Comparison of ENCODE assay signal across 2 cellular contexts in the genomic region with DNA sequence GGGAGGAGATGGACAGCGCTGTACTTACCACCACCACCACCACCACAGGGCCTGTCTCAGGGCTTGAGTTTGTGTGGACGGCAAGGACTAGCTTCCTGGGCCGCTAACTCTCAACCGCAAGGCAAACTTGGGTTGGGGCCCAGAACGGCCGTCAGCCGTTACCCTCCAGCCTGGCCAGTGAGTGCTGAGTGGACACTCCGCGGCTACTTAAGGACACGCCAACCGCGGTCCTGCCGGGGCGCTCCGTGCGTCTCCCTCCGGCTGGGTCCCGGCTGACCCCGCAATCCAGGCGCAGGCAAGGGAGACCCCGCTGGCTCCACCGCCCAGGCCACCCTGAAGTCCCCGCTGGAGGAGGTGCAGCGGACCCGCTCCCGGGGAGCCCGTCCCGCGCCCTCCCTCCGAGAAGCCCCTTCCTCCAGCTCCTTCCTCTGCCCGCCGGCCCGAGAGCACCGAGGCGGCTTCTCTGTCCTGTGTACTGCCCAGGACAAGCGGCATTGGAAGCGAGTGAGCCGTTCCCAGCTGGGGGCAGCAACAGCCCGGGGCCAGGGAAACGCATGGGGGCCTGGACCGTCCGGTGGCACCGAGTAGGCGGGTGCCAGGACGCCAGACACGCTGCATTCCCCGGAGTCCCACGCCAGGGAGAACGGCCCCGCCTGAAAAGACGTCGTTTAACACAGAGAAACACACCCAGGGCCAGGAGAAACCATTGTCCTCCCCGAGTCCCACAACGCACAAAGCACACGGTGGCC.
A peak's percentile ranks its signal among the peaks of the same experiment; 100 is the strongest.
TF ChIP-seq lines count a peak whose summit lies in the region.

No MANE protein-coding gene starts in this region.

TF ChIP-seq in HepG2, 621 proteins besides CTCF, POLR2A, EP300 and RAD21:
- TF ChIP-seq, protein P1, sequence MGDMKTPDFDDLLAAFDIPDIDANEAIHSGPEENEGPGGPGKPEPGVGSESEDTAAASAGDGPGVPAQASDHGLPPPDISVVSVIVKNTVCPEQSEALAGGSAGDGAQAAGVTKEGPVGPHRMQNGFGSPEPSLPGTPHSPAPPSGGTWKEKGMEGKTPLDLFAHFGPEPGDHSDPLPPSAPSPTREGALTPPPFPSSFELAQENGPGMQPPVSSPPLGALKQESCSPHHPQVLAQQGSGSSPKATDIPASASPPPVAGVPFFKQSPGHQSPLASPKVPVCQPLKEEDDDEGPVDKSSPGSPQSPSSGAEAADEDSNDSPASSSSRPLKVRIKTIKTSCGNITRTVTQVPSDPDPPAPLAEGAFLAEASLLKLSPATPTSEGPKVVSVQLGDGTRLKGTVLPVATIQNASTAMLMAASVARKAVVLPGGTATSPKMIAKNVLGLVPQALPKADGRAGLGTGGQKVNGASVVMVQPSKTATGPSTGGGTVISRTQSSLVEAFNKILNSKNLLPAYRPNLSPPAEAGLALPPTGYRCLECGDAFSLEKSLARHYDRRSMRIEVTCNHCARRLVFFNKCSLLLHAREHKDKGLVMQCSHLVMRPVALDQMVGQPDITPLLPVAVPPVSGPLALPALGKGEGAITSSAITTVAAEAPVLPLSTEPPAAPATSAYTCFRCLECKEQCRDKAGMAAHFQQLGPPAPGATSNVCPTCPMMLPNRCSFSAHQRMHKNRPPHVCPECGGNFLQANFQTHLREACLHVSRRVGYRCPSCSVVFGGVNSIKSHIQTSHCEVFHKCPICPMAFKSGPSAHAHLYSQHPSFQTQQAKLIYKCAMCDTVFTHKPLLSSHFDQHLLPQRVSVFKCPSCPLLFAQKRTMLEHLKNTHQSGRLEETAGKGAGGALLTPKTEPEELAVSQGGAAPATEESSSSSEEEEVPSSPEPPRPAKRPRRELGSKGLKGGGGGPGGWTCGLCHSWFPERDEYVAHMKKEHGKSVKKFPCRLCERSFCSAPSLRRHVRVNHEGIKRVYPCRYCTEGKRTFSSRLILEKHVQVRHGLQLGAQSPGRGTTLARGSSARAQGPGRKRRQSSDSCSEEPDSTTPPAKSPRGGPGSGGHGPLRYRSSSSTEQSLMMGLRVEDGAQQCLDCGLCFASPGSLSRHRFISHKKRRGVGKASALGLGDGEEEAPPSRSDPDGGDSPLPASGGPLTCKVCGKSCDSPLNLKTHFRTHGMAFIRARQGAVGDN (CRISPR knock-in tag; IDR thresholded peaks at IDR 0.05), result 0 out of 2 replicates have a peak, but pooled peaks have one; percentile 30
- TF ChIP-seq ZFP41 (CRISPR knock-in tag; IDR thresholded peaks at IDR 0.05; ENCODE audit: borderline replicate concordance) (no peak), ZSCAN31 (CRISPR knock-in tag; IDR thresholded peaks at IDR 0.05; ENCODE audit: low read depth) (no peak), KAT7 (CRISPR knock-in tag; IDR thresholded peaks at IDR 0.05; ENCODE audit: borderline replicate concordance) (no peak), AGO2 (optimal IDR thresholded peaks at IDR 0.05; ENCODE audit: low read depth, low read length) (peak; percentile 72), ZNF776 (CRISPR knock-in tag; IDR thresholded peaks at IDR 0.05) (no peak), PHF20 (CRISPR knock-in tag; IDR thresholded peaks at IDR 0.05) (no peak), GZF1 (CRISPR knock-in tag; IDR thresholded peaks at IDR 0.05) (no peak), YY1 (IDR thresholded peaks at IDR 0.05; ENCODE audit: insufficient read depth, insufficient replicate concordance, low read depth, low read length) (no peak)
- TF ChIP-seq, protein P2, sequence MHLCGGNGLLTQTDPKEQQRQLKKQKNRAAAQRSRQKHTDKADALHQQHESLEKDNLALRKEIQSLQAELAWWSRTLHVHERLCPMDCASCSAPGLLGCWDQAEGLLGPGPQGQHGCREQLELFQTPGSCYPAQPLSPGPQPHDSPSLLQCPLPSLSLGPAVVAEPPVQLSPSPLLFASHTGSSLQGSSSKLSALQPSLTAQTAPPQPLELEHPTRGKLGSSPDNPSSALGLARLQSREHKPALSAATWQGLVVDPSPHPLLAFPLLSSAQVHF (CRISPR knock-in tag; IDR thresholded peaks at IDR 0.05), result no peak
- TF ChIP-seq, protein P3, sequence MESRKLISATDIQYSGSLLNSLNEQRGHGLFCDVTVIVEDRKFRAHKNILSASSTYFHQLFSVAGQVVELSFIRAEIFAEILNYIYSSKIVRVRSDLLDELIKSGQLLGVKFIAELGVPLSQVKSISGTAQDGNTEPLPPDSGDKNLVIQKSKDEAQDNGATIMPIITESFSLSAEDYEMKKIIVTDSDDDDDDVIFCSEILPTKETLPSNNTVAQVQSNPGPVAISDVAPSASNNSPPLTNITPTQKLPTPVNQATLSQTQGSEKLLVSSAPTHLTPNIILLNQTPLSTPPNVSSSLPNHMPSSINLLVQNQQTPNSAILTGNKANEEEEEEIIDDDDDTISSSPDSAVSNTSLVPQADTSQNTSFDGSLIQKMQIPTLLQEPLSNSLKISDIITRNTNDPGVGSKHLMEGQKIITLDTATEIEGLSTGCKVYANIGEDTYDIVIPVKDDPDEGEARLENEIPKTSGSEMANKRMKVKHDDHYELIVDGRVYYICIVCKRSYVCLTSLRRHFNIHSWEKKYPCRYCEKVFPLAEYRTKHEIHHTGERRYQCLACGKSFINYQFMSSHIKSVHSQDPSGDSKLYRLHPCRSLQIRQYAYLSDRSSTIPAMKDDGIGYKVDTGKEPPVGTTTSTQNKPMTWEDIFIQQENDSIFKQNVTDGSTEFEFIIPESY (CRISPR knock-in tag; IDR thresholded peaks at IDR 0.05), result 0 out of 2 replicates have a peak, but pooled peaks have one; percentile 5

TF ChIP-seq in IMR-90, 13 proteins besides CTCF, POLR2A, EP300 and RAD21:
- TF ChIP-seq MAZ (IDR thresholded peaks at IDR 0.05; ENCODE audit: borderline replicate concordance, low read depth, low read length) (no peak), RCOR1 (IDR thresholded peaks at IDR 0.05; ENCODE audit: insufficient replicate concordance, low read length) (no peak), FOS (IDR thresholded peaks at IDR 0.05; ENCODE audit: low read depth, low read length) (no peak), SMC3 (IDR thresholded peaks at IDR 0.05; ENCODE audit: low read depth, low read length) (no peak), CEBPB (IDR thresholded peaks at IDR 0.05; ENCODE audit: low read depth, low read length) (no peak), BHLHE40 (IDR thresholded peaks at IDR 0.05; ENCODE audit: low read depth, low read length) (no peak), MXI1 (IDR thresholded peaks at IDR 0.05; ENCODE audit: borderline replicate concordance, low read depth, low read length) (no peak)
